In genomic region chr6:144149558-144149893, GRCh38 we compare ENCODE assay signal across 8 cellular contexts. TPM values are rescaled to one million over a fixed set of nuclear protein-coding genes. Genes with fewer than 3 reads are reported as not detected.
A peak's percentile ranks its signal among the peaks of the same experiment; 100 is the strongest.
DNase-seq lines count a peak whose midpoint lies in the region; ATAC-seq and TF ChIP-seq lines count a peak whose summit lies in the region.

No MANE protein-coding gene starts in this region.

- H3K4me2 ChIP-seq in mesendoderm (ENCODE audit: low read length) = peak overlapping the region; percentile 92

- no peak overlapping the region for H3K18ac ChIP-seq in mesendoderm (ENCODE audit: low read length)

- ATAC-seq in GM21717 (IDR thresholded peaks at IDR 0.05; ENCODE audit: unreplicated experiment) (no peak), GM18873 (IDR thresholded peaks at IDR 0.05; ENCODE audit: low FRiP score, unreplicated experiment) (no peak)

- H3K56ac ChIP-seq in mesendoderm (ENCODE audit: low read length) = peak overlapping the region; percentile 71

- H3K27me3 ChIP-seq in cardiac muscle cell = peaks cover 52% of the 10 kb centered on the region
- no peaks in the 10 kb centered on the region for H3K27me3 ChIP-seq in brain microvascular endothelial cell (replicated peaks)
- H3K27me3 ChIP-seq in mesendoderm (ENCODE audit: insufficient read depth, low read length, poor library complexity) = peaks cover 7% of the 10 kb centered on the region
- H3K27me3 ChIP-seq in vagina = no peaks in the 10 kb centered on the region

- H2AK5ac ChIP-seq in mesendoderm (ENCODE audit: low read length) = no peak overlapping the region

- H3K27ac ChIP-seq in cardiac muscle cell = no peak overlapping the region
- H3K27ac ChIP-seq in brain microvascular endothelial cell = no peak overlapping the region
- H3K27ac ChIP-seq in mesendoderm (ENCODE audit: low read depth, low read length) = no peak overlapping the region
- H3K27ac ChIP-seq in vagina = peak overlapping the region; percentile 74

- no peak overlapping the region for H4K8ac ChIP-seq in mesendoderm (ENCODE audit: low read depth, low read length)

- no peak overlapping the region for H2BK120ac ChIP-seq in mesendoderm (ENCODE audit: low read depth, low read length)

- H3K36me3 ChIP-seq in cardiac muscle cell (no peaks in the 10 kb centered on the region), brain microvascular endothelial cell (replicated peaks) (no peaks in the 10 kb centered on the region), mesendoderm (ENCODE audit: control insufficient read depth, insufficient read depth, low read length) (no peaks in the 10 kb centered on the region), vagina (no peaks in the 10 kb centered on the region)

- no peak for TF ChIP-seq POLR2A in vagina (IDR thresholded peaks at IDR 0.05)

- peak overlapping the region; percentile 99 for H3K4me3 ChIP-seq in cardiac muscle cell
- H3K4me3 ChIP-seq in brain microvascular endothelial cell (ENCODE audit: low read depth, low read length) = peak overlapping the region; percentile 72
- H3K4me3 ChIP-seq in mesendoderm (ENCODE audit: low read length) = no peak overlapping the region
- peak overlapping the region; percentile 67 to 84 for H3K4me3 ChIP-seq in vagina

- no peak overlapping the region for H3K4ac ChIP-seq in mesendoderm (ENCODE audit: low read depth, low read length)

- intact Hi-C loops in cardiac septum (cut with DNase I) (no loop called here), vagina (cut with DNase I) (no loop called here)

- H2BK5ac ChIP-seq in mesendoderm (ENCODE audit: low read length) = no peak overlapping the region

- H4K5ac ChIP-seq in mesendoderm (ENCODE audit: low read length) = no peak overlapping the region

- H2BK15ac ChIP-seq in mesendoderm (replicated peaks; ENCODE audit: low read depth) = no peak overlapping the region

- DNase-seq in cardiac muscle cell (ENCODE audit: low read depth in 1 of 2, low spot score in 1 of 2) = no peak
- no peak for DNase-seq in cardiac septum (ENCODE audit: low spot score)
- DNase-seq in brain microvascular endothelial cell = no peak
- DNase-seq in mesendoderm = no peak
- DNase-seq in vagina (ENCODE audit: extremely low spot score in 2 of 2) = no peak
- no peak for DNase-seq in activated CD4-positive, alpha-beta T cell treated with anti-CD3 and anti-CD28 coated beads, Interleukin-2, amount 50 U/mL, for 48 hours

- WGBS in mesendoderm (ENCODE audit: extremely low coverage, insufficient coverage, low lambda C conversion rate) = no CpG with 5 or more reads among the region's 14 CpGs

- H3K9me3 ChIP-seq in cardiac muscle cell (ENCODE audit: low read depth) (no peaks in the 10 kb centered on the region), vagina (no peaks in the 10 kb centered on the region)

- no peak overlapping the region for H3K9ac ChIP-seq in mesendoderm (ENCODE audit: low read length)

- TF ChIP-seq CTCF in cardiac muscle cell (IDR thresholded peaks at IDR 0.05; ENCODE audit: low read depth, low read length) (no peak), brain microvascular endothelial cell (IDR thresholded peaks at IDR 0.05; ENCODE audit: low read depth, low read length, missing control alignments) (no peak), vagina (IDR thresholded peaks at IDR 0.05) (no peak)

- in situ Hi-C loops in brain microvascular endothelial cell (cut with HindIII; ENCODE audit: low pct_ligation_motif_present, low sequenced_read_pairs) = no loop called here

- no peak overlapping the region for H3K23ac ChIP-seq in mesendoderm (ENCODE audit: low read length)

- H3K79me2 ChIP-seq in mesendoderm (ENCODE audit: control insufficient read depth, insufficient read depth, low read length) = no peaks in the 10 kb centered on the region

- no peaks in the 10 kb centered on the region for H3K79me1 ChIP-seq in mesendoderm (ENCODE audit: low read length)

- H3K4me1 ChIP-seq in cardiac muscle cell (ENCODE audit: low read depth) = no peaks in the 10 kb centered on the region
- H3K4me1 ChIP-seq in mesendoderm (ENCODE audit: control insufficient read depth, low read depth, low read length) = peaks cover 3% of the 10 kb centered on the region
- peaks cover 22% of the 10 kb centered on the region for H3K4me1 ChIP-seq in vagina

RNA-seq across cellular contexts. Expression of gene STX11, which starts 0.8 kb away (rescaled TPM):
- 0.98 and 2.1 TPM in 2 replicates for total RNA-seq in cardiac muscle cell
- 0.20 and 1.6 TPM in 2 replicates for polyA plus RNA-seq in cardiac muscle cell
- 8.8 TPM for total RNA-seq in cardiac septum
- polyA plus RNA-seq in mesendoderm (2013, experiment 1 of 2) = 2.0 TPM
- 2.3 TPM for polyA plus RNA-seq in mesendoderm (2013, experiment 2 of 2)
- total RNA-seq in vagina = 5.4 TPM

RNA-seq across cellular contexts. Expression of gene SF3B5, which starts 54.2 kb away (rescaled TPM):
- total RNA-seq in cardiac muscle cell (139 and 183 TPM in 2 replicates), cardiac septum (96.3 TPM), vagina (134 TPM)
- 223 and 252 TPM in 2 replicates for polyA plus RNA-seq in cardiac muscle cell
- 285 TPM for polyA plus RNA-seq in mesendoderm (2013, experiment 1 of 2)
- 286 TPM for polyA plus RNA-seq in mesendoderm (2013, experiment 2 of 2)
